ENCODE assay signal across 1 cellular context in the genomic region with DNA sequence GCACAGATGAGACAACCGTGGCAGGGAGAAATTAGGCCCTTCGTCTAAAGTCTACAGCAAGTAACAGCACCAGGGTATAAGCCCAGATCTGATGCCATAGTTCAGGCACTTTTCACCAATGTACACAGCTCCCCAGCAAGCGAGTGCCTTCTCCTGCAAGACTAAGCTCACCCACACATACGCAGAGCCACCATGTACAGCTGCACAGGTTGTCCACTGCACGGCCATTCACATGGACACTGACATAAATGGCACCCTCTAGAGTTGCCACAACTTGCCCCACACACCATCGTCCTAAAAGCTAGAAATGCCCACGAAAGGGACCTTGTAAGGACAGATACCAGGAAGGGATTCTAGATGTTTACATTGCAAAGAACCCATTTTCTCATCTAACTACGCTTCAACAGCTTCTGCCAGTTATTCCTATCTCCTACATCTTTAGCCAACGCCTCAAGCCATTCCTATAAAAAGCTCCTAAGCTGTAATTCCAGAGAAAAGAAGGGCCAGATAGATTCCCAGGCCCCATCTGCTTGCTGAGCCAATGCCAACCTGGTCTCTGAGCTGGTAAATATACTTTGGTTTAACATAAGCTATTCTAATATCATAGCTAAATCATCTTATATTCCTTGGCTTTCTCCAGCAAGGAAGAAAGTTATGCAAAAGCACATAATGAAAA.
A peak's percentile ranks its signal among the peaks of the same experiment; 100 is the strongest.
TF ChIP-seq lines count a peak whose summit lies in the region.

No MANE protein-coding gene starts in this region.

TF ChIP-seq in K562, 482 proteins besides CTCF, POLR2A, EP300 and RAD21 (continued from another document and continues in another):
- no peak for TF ChIP-seq ZFP30 (CRISPR knock-in tag; IDR thresholded peaks at IDR 0.05; ENCODE audit: borderline replicate concordance)
- no peak for TF ChIP-seq STAT5B (CRISPR knock-in tag; IDR thresholded peaks at IDR 0.05)
- peak; percentile 69 for TF ChIP-seq SMAD4 (CRISPR knock-in tag; conservative IDR thresholded peaks at IDR 0.05)
- no peak for TF ChIP-seq CHD1 (IDR thresholded peaks at IDR 0.05; ENCODE audit: low read length)
- TF ChIP-seq HSF4 (CRISPR knock-in tag; IDR thresholded peaks at IDR 0.05; ENCODE audit: borderline replicate concordance): peak; percentile 73; the same call in 1 of the 2 replicates
- no peak for TF ChIP-seq MYNN (IDR thresholded peaks at IDR 0.05)
- no peak for TF ChIP-seq MYNN (CRISPR knock-in tag; IDR thresholded peaks at IDR 0.05)
- no peak for TF ChIP-seq LCOR (CRISPR knock-in tag; IDR thresholded peaks at IDR 0.05)
- TF ChIP-seq ZBTB8A (IDR thresholded peaks at IDR 0.05; ENCODE audit: partially characterized antibody): no peak
- no peak; a peak in 1 of 4 replicates for TF ChIP-seq TEAD1 (CRISPR knock-in tag; IDR thresholded peaks at IDR 0.05)
- TF ChIP-seq KLF6 (CRISPR knock-in tag; IDR thresholded peaks at IDR 0.05; ENCODE audit: borderline replicate concordance): peak; percentile 72; the same call in 1 of the 2 replicates
- TF ChIP-seq, protein P1, sequence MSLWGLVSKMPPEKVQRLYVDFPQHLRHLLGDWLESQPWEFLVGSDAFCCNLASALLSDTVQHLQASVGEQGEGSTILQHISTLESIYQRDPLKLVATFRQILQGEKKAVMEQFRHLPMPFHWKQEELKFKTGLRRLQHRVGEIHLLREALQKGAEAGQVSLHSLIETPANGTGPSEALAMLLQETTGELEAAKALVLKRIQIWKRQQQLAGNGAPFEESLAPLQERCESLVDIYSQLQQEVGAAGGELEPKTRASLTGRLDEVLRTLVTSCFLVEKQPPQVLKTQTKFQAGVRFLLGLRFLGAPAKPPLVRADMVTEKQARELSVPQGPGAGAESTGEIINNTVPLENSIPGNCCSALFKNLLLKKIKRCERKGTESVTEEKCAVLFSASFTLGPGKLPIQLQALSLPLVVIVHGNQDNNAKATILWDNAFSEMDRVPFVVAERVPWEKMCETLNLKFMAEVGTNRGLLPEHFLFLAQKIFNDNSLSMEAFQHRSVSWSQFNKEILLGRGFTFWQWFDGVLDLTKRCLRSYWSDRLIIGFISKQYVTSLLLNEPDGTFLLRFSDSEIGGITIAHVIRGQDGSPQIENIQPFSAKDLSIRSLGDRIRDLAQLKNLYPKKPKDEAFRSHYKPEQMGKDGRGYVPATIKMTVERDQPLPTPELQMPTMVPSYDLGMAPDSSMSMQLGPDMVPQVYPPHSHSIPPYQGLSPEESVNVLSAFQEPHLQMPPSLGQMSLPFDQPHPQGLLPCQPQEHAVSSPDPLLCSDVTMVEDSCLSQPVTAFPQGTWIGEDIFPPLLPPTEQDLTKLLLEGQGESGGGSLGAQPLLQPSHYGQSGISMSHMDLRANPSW (CRISPR knock-in tag; IDR thresholded peaks at IDR 0.05): no peak
- TF ChIP-seq, protein P2, sequence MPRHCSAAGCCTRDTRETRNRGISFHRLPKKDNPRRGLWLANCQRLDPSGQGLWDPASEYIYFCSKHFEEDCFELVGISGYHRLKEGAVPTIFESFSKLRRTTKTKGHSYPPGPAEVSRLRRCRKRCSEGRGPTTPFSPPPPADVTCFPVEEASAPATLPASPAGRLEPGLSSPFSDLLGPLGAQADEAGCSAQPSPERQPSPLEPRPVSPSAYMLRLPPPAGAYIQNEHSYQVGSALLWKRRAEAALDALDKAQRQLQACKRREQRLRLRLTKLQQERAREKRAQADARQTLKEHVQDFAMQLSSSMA (CRISPR knock-in tag; IDR thresholded peaks at IDR 0.05): peak; percentile 38; the same call in 1 of the 2 replicates
- TF ChIP-seq, protein P3, sequence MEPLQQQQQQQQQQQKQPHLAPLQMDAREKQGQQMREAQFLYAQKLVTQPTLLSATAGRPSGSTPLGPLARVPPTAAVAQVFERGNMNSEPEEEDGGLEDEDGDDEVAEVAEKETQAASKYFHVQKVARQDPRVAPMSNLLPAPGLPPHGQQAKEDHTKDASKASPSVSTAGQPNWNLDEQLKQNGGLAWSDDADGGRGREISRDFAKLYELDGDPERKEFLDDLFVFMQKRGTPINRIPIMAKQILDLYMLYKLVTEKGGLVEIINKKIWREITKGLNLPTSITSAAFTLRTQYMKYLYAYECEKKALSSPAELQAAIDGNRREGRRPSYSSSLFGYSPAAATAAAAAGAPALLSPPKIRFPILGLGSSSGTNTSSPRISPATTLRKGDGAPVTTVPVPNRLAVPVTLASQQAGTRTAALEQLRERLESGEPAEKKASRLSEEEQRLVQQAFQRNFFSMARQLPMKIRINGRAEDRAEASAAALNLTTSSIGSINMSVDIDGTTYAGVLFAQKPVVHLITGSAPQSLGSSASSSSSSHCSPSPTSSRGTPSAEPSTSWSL (CRISPR knock-in tag; IDR thresholded peaks at IDR 0.05; ENCODE audit: borderline replicate concordance): 0 out of 2 replicates have a peak, but pooled peaks have one; percentile 51
- TF ChIP-seq NR1H2 (CRISPR knock-in tag; IDR thresholded peaks at IDR 0.05): no peak
- no peak for TF ChIP-seq E2F3 (CRISPR knock-in tag; IDR thresholded peaks at IDR 0.05)
- TF ChIP-seq KLF16 (IDR thresholded peaks at IDR 0.05): no peak
- no peak for TF ChIP-seq ZNF143 (CRISPR knock-in tag; IDR thresholded peaks at IDR 0.05)
- TF ChIP-seq, protein P4, sequence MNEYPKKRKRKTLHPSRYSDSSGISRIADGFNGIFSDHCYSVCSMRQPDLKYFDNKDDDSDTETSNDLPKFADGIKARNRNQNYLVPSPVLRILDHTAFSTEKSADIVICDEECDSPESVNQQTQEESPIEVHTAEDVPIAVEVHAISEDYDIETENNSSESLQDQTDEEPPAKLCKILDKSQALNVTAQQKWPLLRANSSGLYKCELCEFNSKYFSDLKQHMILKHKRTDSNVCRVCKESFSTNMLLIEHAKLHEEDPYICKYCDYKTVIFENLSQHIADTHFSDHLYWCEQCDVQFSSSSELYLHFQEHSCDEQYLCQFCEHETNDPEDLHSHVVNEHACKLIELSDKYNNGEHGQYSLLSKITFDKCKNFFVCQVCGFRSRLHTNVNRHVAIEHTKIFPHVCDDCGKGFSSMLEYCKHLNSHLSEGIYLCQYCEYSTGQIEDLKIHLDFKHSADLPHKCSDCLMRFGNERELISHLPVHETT (CRISPR knock-in tag; conservative IDR thresholded peaks at IDR 0.05 in 1 of 2, IDR thresholded peaks at IDR 0.05 in 1 of 2): 0 out of 4 replicates have a peak, but pooled peaks of 1 of the 2 experiments have one; percentile 35
- TF ChIP-seq ZNF175 (CRISPR knock-in tag; IDR thresholded peaks at IDR 0.05; ENCODE audit: low read depth): 0 out of 2 replicates have a peak, but pooled peaks have one; percentile 18
- TF ChIP-seq, protein P5, sequence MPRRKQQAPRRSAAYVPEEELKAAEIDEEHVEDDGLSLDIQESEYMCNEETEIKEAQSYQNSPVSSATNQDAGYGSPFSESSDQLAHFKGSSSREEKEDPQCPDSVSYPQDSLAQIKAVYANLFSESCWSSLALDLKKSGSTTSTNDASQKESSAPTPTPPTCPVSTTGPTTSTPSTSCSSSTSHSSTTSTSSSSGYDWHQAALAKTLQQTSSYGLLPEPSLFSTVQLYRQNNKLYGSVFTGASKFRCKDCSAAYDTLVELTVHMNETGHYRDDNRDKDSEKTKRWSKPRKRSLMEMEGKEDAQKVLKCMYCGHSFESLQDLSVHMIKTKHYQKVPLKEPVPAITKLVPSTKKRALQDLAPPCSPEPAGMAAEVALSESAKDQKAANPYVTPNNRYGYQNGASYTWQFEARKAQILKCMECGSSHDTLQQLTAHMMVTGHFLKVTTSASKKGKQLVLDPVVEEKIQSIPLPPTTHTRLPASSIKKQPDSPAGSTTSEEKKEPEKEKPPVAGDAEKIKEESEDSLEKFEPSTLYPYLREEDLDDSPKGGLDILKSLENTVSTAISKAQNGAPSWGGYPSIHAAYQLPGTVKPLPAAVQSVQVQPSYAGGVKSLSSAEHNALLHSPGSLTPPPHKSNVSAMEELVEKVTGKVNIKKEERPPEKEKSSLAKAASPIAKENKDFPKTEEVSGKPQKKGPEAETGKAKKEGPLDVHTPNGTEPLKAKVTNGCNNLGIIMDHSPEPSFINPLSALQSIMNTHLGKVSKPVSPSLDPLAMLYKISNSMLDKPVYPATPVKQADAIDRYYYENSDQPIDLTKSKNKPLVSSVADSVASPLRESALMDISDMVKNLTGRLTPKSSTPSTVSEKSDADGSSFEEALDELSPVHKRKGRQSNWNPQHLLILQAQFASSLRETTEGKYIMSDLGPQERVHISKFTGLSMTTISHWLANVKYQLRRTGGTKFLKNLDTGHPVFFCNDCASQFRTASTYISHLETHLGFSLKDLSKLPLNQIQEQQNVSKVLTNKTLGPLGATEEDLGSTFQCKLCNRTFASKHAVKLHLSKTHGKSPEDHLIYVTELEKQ (CRISPR knock-in tag; IDR thresholded peaks at IDR 0.05): peak; percentile 61; the same call in 1 of the 2 replicates
- TF ChIP-seq ZNF766 (CRISPR knock-in tag; conservative IDR thresholded peaks at IDR 0.05): 0 out of 2 replicates have a peak, but pooled peaks have one; percentile 26
- peak; percentile 33; the same call in 1 of the 2 replicates for TF ChIP-seq ZNF354B (CRISPR knock-in tag; IDR thresholded peaks at IDR 0.05)
- no peak for TF ChIP-seq NFYB (IDR thresholded peaks at IDR 0.05; ENCODE audit: extremely low read depth, insufficient read length)
- TF ChIP-seq PTTG1 (tag; IDR thresholded peaks at IDR 0.05; ENCODE audit: low read depth): peak; percentile 56; the same call in 1 of the 2 replicates
- peak; percentile 58; the same call in 1 of the 2 replicates for TF ChIP-seq HIVEP1 (CRISPR knock-in tag; IDR thresholded peaks at IDR 0.05)
- no peak for TF ChIP-seq HEY1 (CRISPR knock-in tag; IDR thresholded peaks at IDR 0.05; ENCODE audit: borderline replicate concordance)
- TF ChIP-seq, protein P6, sequence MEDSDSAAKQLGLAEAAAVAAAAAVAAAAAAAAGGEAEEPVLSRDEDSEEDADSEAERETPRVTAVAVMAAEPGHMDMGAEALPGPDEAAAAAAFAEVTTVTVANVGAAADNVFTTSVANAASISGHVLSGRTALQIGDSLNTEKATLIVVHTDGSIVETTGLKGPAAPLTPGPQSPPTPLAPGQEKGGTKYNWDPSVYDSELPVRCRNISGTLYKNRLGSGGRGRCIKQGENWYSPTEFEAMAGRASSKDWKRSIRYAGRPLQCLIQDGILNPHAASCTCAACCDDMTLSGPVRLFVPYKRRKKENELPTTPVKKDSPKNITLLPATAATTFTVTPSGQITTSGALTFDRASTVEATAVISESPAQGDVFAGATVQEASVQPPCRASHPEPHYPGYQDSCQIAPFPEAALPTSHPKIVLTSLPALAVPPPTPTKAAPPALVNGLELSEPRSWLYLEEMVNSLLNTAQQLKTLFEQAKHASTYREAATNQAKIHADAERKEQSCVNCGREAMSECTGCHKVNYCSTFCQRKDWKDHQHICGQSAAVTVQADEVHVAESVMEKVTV (CRISPR knock-in tag; IDR thresholded peaks at IDR 0.05): no peak
- TF ChIP-seq MEF2D (tag; conservative IDR thresholded peaks at IDR 0.05; ENCODE audit: low read depth): 0 out of 2 replicates have a peak, but pooled peaks have one; percentile 17
- no peak for TF ChIP-seq NR4A1 (CRISPR knock-in tag; IDR thresholded peaks at IDR 0.05)
- TF ChIP-seq NR4A1 (tag; IDR thresholded peaks at IDR 0.05): peak; percentile 81; the same call in 1 of the 2 replicates
- TF ChIP-seq ZNF583 (CRISPR knock-in tag; IDR thresholded peaks at IDR 0.05): peak; percentile 81; the same call in 1 of the 2 replicates
- TF ChIP-seq, protein P7, sequence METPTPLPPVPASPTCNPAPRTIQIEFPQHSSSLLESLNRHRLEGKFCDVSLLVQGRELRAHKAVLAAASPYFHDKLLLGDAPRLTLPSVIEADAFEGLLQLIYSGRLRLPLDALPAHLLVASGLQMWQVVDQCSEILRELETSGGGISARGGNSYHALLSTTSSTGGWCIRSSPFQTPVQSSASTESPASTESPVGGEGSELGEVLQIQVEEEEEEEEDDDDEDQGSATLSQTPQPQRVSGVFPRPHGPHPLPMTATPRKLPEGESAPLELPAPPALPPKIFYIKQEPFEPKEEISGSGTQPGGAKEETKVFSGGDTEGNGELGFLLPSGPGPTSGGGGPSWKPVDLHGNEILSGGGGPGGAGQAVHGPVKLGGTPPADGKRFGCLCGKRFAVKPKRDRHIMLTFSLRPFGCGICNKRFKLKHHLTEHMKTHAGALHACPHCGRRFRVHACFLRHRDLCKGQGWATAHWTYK (CRISPR knock-in tag; IDR thresholded peaks at IDR 0.05): 0 out of 2 replicates have a peak, but pooled peaks have one; percentile 39
- TF ChIP-seq, protein P8, sequence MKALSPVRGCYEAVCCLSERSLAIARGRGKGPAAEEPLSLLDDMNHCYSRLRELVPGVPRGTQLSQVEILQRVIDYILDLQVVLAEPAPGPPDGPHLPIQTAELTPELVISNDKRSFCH (CRISPR knock-in tag; IDR thresholded peaks at IDR 0.05): no peak
- TF ChIP-seq, protein P8 (tag; IDR thresholded peaks at IDR 0.05): peak; percentile 69; the same call in 1 of the 2 replicates
- no peak for TF ChIP-seq NR2F6 (CRISPR knock-in tag; IDR thresholded peaks at IDR 0.05)
- TF ChIP-seq ZFP36 (IDR thresholded peaks at IDR 0.05; ENCODE audit: low read depth, low read length, partially characterized antibody): no peak
- TF ChIP-seq, protein P9, sequence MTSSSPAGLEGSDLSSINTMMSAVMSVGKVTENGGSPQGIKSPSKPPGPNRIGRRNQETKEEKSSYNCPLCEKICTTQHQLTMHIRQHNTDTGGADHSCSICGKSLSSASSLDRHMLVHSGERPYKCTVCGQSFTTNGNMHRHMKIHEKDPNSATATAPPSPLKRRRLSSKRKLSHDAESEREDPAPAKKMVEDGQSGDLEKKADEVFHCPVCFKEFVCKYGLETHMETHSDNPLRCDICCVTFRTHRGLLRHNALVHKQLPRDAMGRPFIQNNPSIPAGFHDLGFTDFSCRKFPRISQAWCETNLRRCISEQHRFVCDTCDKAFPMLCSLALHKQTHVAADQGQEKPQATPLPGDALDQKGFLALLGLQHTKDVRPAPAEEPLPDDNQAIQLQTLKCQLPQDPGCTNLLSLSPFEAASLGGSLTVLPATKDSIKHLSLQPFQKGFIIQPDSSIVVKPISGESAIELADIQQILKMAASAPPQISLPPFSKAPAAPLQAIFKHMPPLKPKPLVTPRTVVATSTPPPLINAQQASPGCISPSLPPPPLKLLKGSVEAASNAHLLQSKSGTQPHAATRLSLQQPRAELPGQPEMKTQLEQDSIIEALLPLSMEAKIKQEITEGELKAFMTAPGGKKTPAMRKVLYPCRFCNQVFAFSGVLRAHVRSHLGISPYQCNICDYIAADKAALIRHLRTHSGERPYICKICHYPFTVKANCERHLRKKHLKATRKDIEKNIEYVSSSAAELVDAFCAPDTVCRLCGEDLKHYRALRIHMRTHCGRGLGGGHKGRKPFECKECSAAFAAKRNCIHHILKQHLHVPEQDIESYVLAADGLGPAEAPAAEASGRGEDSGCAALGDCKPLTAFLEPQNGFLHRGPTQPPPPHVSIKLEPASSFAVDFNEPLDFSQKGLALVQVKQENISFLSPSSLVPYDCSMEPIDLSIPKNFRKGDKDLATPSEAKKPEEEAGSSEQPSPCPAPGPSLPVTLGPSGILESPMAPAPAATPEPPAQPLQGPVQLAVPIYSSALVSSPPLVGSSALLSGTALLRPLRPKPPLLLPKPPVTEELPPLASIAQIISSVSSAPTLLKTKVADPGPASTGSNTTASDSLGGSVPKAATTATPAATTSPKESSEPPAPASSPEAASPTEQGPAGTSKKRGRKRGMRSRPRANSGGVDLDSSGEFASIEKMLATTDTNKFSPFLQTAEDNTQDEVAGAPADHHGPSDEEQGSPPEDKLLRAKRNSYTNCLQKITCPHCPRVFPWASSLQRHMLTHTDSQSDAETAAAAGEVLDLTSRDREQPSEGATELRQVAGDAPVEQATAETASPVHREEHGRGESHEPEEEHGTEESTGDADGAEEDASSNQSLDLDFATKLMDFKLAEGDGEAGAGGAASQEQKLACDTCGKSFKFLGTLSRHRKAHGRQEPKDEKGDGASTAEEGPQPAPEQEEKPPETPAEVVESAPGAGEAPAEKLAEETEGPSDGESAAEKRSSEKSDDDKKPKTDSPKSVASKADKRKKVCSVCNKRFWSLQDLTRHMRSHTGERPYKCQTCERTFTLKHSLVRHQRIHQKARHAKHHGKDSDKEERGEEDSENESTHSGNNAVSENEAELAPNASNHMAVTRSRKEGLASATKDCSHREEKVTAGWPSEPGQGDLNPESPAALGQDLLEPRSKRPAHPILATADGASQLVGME (CRISPR knock-in tag; IDR thresholded peaks at IDR 0.05): peak; percentile 73; the same call in 1 of the 2 replicates
